ENCODE assay signal across 9 cellular contexts in the genomic region with DNA sequence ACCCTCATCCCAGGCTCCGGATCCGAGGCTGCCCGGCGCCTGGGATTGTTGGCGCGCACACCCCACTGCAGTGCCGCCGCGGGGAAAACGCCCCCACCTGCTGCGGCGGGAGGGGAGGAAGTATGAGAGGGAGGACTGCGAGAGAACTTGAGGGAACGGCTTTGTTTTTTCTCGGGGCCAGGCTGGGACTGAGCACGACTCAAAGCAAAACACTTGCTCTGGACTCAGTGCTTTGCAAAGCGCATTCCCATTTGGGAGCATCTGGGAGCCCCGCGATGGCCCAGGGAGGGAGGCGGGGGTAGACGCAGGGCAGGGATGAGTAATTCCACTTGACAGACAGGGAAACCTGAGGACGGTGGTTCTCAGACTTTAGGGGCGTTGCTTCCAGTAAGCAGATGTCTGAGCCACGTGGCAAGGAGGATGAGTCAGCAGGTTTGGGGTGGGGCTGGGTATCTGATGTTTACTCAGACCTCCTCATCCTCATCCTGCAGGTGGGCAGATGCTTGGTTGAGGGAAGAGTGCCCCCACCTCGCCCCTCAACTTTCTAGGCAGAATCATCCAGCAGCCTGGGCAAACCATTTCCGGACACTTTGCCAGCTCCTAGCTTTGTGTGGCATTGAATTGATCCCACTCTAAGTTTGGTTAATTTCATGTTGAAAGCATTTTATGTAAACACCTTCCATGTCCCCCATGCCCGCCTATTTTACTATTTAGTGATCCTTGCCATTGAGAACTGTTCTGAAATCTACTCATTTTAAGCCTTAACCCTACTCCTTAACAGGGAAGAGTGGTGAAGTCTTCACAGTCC. TPM values are rescaled to one million over a fixed set of nuclear protein-coding genes. Genes with fewer than 3 reads are reported as not detected.
A peak's percentile ranks its signal among the peaks of the same experiment; 100 is the strongest.
DNase-seq lines count a peak whose midpoint lies in the region; ATAC-seq and TF ChIP-seq lines count a peak whose summit lies in the region.
"Had no signal": no experiment of that assay in that cellular context is flagged by ENCODE, and none has a peak within 500 bp of the region (broad histone marks: within the 10 kb centered on the region; RNA-seq: fewer than 3 reads in every experiment).

No MANE protein-coding gene starts in this region.

- H3K27ac Mint-ChIP-seq in Calu3 (ENCODE audit: unreplicated experiment) (peak overlapping the region; percentile 27), T-cell (peak overlapping the region; percentile 89 to 93)

- peaks cover 63% of the 10 kb centered on the region for H3K27me3 ChIP-seq in hepatocyte
- H3K27me3 ChIP-seq in smooth muscle cell (ENCODE audit: low read depth): peaks cover 36% of the 10 kb centered on the region

- intact Hi-C loops in Calu3 (cut with micrococcal nuclease; ENCODE audit: unreplicated experiment): no loop called here

- H3K79me2 ChIP-seq in hepatocyte: no peaks in the 10 kb centered on the region
- no peaks in the 10 kb centered on the region for H3K79me2 ChIP-seq in smooth muscle cell (ENCODE audit: low read depth)

- no peak overlapping the region for H3K9ac ChIP-seq in smooth muscle cell (ENCODE audit: low read depth)

- H3K9me3 ChIP-seq in hepatocyte (ENCODE audit: low read depth) (no peaks in the 10 kb centered on the region), smooth muscle cell (replicated peaks; ENCODE audit: low read depth) (no peaks in the 10 kb centered on the region)

- no peaks in the 10 kb centered on the region for H3K36me3 ChIP-seq in hepatocyte (replicated peaks; ENCODE audit: insufficient read depth, low read depth)
- H3K36me3 ChIP-seq in smooth muscle cell (ENCODE audit: low read depth): no peaks in the 10 kb centered on the region

- H3K4me1 ChIP-seq in hepatocyte (ENCODE audit: insufficient read depth) (peaks cover 14% of the 10 kb centered on the region), smooth muscle cell (ENCODE audit: low read depth) (peaks cover 14% of the 10 kb centered on the region)

- CTCF ChIA-PET in Calu3 (lab: Charles Lee) (no interaction called here), T-cell (lab: Charles Lee) (no interaction called here)

- peak overlapping the region; percentile 26 for H2AFZ ChIP-seq in hepatocyte
- peak overlapping the region; percentile 48 for H2AFZ ChIP-seq in smooth muscle cell (ENCODE audit: low read depth)

- H3K36me3 Mint-ChIP-seq in Calu3 (ENCODE audit: insufficient read depth, unreplicated experiment) (no peaks in the 10 kb centered on the region), T-cell (no peaks in the 10 kb centered on the region)

- H3F3A ChIP-seq in smooth muscle cell (ENCODE audit: low read depth): peaks cover 6% of the 10 kb centered on the region

- H3K9me3 Mint-ChIP-seq in Calu3 (ENCODE audit: low read depth, unreplicated experiment) (no peaks in the 10 kb centered on the region), T-cell (no peaks in the 10 kb centered on the region)

- no peaks in the 10 kb centered on the region for H3K9me2 ChIP-seq in hepatocyte (replicated peaks; ENCODE audit: insufficient read depth)

- H3K27me3 Mint-ChIP-seq in Calu3 (ENCODE audit: unreplicated experiment): peaks cover 86% of the 10 kb centered on the region
- H3K27me3 Mint-ChIP-seq in T-cell: no peaks in the 10 kb centered on the region

- 5% methylated on average over 24 of the region's 27 CpGs for WGBS in hepatocyte (ENCODE audit: low lambda C conversion rate, missing lambda C conversion rate)
- WGBS in smooth muscle cell (ENCODE audit: low lambda C conversion rate): 7% methylated on average over 26 of the region's 27 CpGs

- H3K27ac ChIP-seq in hepatocyte (no peak overlapping the region), smooth muscle cell (ENCODE audit: low read depth) (peak overlapping the region; percentile 5)

- TF ChIP-seq CTCF in Calu3 (IDR thresholded peaks at IDR 0.05; ENCODE audit: unreplicated experiment) (no peak), hepatocyte (IDR thresholded peaks at IDR 0.05; ENCODE audit: poor library complexity) (no peak), smooth muscle cell (IDR thresholded peaks at IDR 0.05; ENCODE audit: borderline replicate concordance, insufficient read depth, poor library complexity, severe bottlenecking) (no peak)

- H3K4me3 ChIP-seq in hepatocyte: peak overlapping the region; percentile 18
- peak overlapping the region; percentile 22 for H3K4me3 ChIP-seq in smooth muscle cell

- H3K4me2 ChIP-seq in hepatocyte (peak overlapping the region; percentile 86), smooth muscle cell (peak overlapping the region; percentile 85)

- no TSS peak for BruUV-seq in Calu3 (replicated peaks; lab: Mats Ljungman, UMichigan)

- peak; percentile 61 for DNase-seq in Calu3
- DNase-seq in H4 (ENCODE audit: low spot score): peak; percentile 85
- DNase-seq in NCI-H1436 treated with DMSO at 0.1 percent for 48 hours (lab: John Stamatoyannopoulos, UW): peak; percentile 68
- peak in 31 of 34 experiments; percentile 28 to 77 (median 50) for DNase-seq in T-cell
- peak; percentile 95 for DNase-seq in amniotic epithelial cell (ENCODE audit: low read depth)
- peak; percentile 85 for DNase-seq in hepatocyte (ENCODE audit: low spot score)
- no peak for DNase-seq in smooth muscle cell (lab: John Stamatoyannopoulos, UW; ENCODE audit: unreplicated experiment)

- H3K4me3 Mint-ChIP-seq in Calu3 (ENCODE audit: low read depth, unreplicated experiment) (peak overlapping the region; percentile 17), T-cell (peak overlapping the region; percentile 90 to 93 (median 91))

- ATAC-seq in T-cell (replicated peaks in 1 of 4) (peak; percentile 67 to 82 (median 80)), HG03521 (IDR thresholded peaks at IDR 0.05; ENCODE audit: unreplicated experiment) (no peak)

- POLR2A ChIA-PET in T-cell (lab: Charles Lee): no interaction called here

- H3K4me1 Mint-ChIP-seq in Calu3 (ENCODE audit: low read depth, unreplicated experiment) (peaks cover 21% of the 10 kb centered on the region), T-cell (peaks cover 25 to 36% (median 30%) of the 10 kb centered on the region in 3 donors)

- H4K20me1 ChIP-seq in hepatocyte (ENCODE audit: insufficient read depth, poor library complexity, severe bottlenecking) (no peaks in the 10 kb centered on the region), smooth muscle cell (ENCODE audit: low read depth) (no peaks in the 10 kb centered on the region)

RNA-seq across cellular contexts. Expression of gene MIAT, which starts 1.5 kb away (rescaled TPM):
- total RNA-seq in Calu3 (2022) (0.52 and 0.64 TPM in 2 replicates), T-cell (100 to 1,000 TPM in 3 of 5 donors, 10 to 100 TPM in 2; 45.8 to 237 (median 207) TPM), hepatocyte (1.00 and 1.1 TPM in 2 replicates), smooth muscle cell (2.8 and 7.0 TPM in 2 replicates)
- under 0.01 TPM in 1 of 2 replicates, not detected in the other for total RNA-seq in H4 (2014; rRNA removed; shearing (Covaris generic))
- polyA plus RNA-seq in hepatocyte (0.51 and 1.9 TPM in 2 replicates), smooth muscle cell (0.16 and 5.1 TPM in 2 replicates)

RNA-seq across cellular contexts. Expression of gene CRYBA4, which starts 37.1 kb away (rescaled TPM):
- not detected in 2 replicates for total RNA-seq in Calu3 (2022)
- total RNA-seq in H4 (2014; rRNA removed; shearing (Covaris generic)): not detected in 2 replicates
- total RNA-seq in T-cell: not detected
- not detected in 2 replicates for total RNA-seq in hepatocyte
- not detected in 2 replicates for polyA plus RNA-seq in hepatocyte
- total RNA-seq in smooth muscle cell: 4.9 TPM in 1 of 2 replicates, not detected in the other
- polyA plus RNA-seq in smooth muscle cell: 1.1 and 1.8 TPM in 2 replicates
- polyA plus RNA-seq: adipose tissue had no signal

RNA-seq across cellular contexts. Expression of gene CRYBB1, which starts 41.0 kb away (rescaled TPM):
- total RNA-seq in Calu3 (2022): not detected in 2 replicates
- total RNA-seq in H4 (2014; rRNA removed; shearing (Covaris generic)): not detected in 2 replicates
- not detected for total RNA-seq in T-cell
- not detected in 2 replicates for total RNA-seq in hepatocyte
- 0.79 TPM in 1 of 2 replicates, not detected in the other for polyA plus RNA-seq in hepatocyte
- 0.27 TPM in 1 of 2 replicates, not detected in the other for total RNA-seq in smooth muscle cell
- polyA plus RNA-seq in smooth muscle cell: not detected in 2 replicates
